Comparison of ENCODE assay signal across 11 cellular contexts in genomic region chr5:9197881-9198260, GRCh38.
DNase-seq lines count a peak whose midpoint lies in the region; ATAC-seq and TF ChIP-seq lines count a peak whose summit lies in the region.
"Had no signal": no experiment of that assay in that cellular context is flagged by ENCODE, and none has a peak within 500 bp of the region (broad histone marks: within the 10 kb centered on the region; RNA-seq: fewer than 3 reads in every experiment).

No MANE protein-coding gene starts in this region.

- H3K4me1 ChIP-seq in hepatocyte (ENCODE audit: insufficient read depth), result no peaks in the 10 kb centered on the region
- H3K4me1 ChIP-seq in naive thymus-derived CD4-positive, alpha-beta T cell (ENCODE audit: control insufficient read depth in 2 of 2, insufficient read depth in 2 of 2, low read length in 2 of 2), result no peaks in the 10 kb centered on the region

- no peak for TF ChIP-seq CTCF in GM13977 (IDR thresholded peaks at IDR 0.05; ENCODE audit: extremely low read depth, insufficient read depth, missing control alignments)
- no peak for TF ChIP-seq CTCF in brain microvascular endothelial cell (IDR thresholded peaks at IDR 0.05; ENCODE audit: low read depth, low read length, missing control alignments)
- TF ChIP-seq CTCF in hepatocyte (IDR thresholded peaks at IDR 0.05; ENCODE audit: poor library complexity), result no peak

- in situ Hi-C loops in GM13977 (cut with MboI; ENCODE audit: low pct_unique_long_range_greater_than_20kb, low sequenced_read_pairs, unreplicated experiment) (no loop called here), brain microvascular endothelial cell (cut with HindIII; ENCODE audit: low pct_ligation_motif_present, low sequenced_read_pairs) (no loop called here)

- no peaks in the 10 kb centered on the region for H3K9me2 ChIP-seq in hepatocyte (replicated peaks; ENCODE audit: insufficient read depth)

- no peak overlapping the region for H2AFZ ChIP-seq in hepatocyte

- H3K36me3 ChIP-seq in brain microvascular endothelial cell (replicated peaks), result no peaks in the 10 kb centered on the region
- H3K36me3 ChIP-seq in hepatocyte (replicated peaks; ENCODE audit: insufficient read depth, low read depth), result no peaks in the 10 kb centered on the region
- H3K36me3 ChIP-seq in naive thymus-derived CD4-positive, alpha-beta T cell (ENCODE audit: control insufficient read depth in 2 of 3, insufficient read depth in 3 of 3, low read length in 3 of 3), result no peaks in the 10 kb centered on the region
- H3K36me3 ChIP-seq: BLaER1 treated with 17β-estradiol and CSF1 and Interleukin-3, amounts not matched to agents 10 nM and 100 nM had no signal

- H3K36me3 Mint-ChIP-seq in activated T-cell treated with anti-CD3 and anti-CD28 coated beads, Interleukin-2, amount 50 U/mL, for 4 hours (ENCODE audit: insufficient read depth), result no peaks in the 10 kb centered on the region
- no peaks in the 10 kb centered on the region for H3K36me3 Mint-ChIP-seq in naive thymus-derived CD4-positive, alpha-beta T cell

- POLR2A ChIA-PET in naive thymus-derived CD4-positive, alpha-beta T cell (lab: Charles Lee), result no interaction called here

- H3K4me2 ChIP-seq in hepatocyte, result no peak overlapping the region

- no peak overlapping the region for H3K4me3 Mint-ChIP-seq in activated T-cell treated with anti-CD3 and anti-CD28 coated beads, Interleukin-2, amount 50 U/mL, for 4 hours
- no peak overlapping the region for H3K4me3 Mint-ChIP-seq in naive thymus-derived CD4-positive, alpha-beta T cell

- WGBS in hepatocyte (ENCODE audit: low lambda C conversion rate, missing lambda C conversion rate), result 38% methylated on average over 1 of the region's 1 CpG

- H3K9me3 ChIP-seq in hepatocyte (ENCODE audit: low read depth), result no peaks in the 10 kb centered on the region
- H3K9me3 ChIP-seq in naive thymus-derived CD4-positive, alpha-beta T cell (ENCODE audit: control insufficient read depth in 2 of 3, low read length in 3 of 3), result no peaks in the 10 kb centered on the region
- H3K9me3 ChIP-seq: BLaER1 treated with 17β-estradiol and CSF1 and Interleukin-3, amounts not matched to agents 10 nM and 100 nM had no signal

- intact Hi-C loops in naive thymus-derived CD4-positive, alpha-beta T cell (cut with micrococcal nuclease), result no loop called here

- H3K27me3 Mint-ChIP-seq in activated T-cell treated with anti-CD3 and anti-CD28 coated beads, Interleukin-2, amount 50 U/mL, for 4 hours (ENCODE audit: low read depth), result no peaks in the 10 kb centered on the region
- H3K27me3 Mint-ChIP-seq in naive thymus-derived CD4-positive, alpha-beta T cell, result peaks cover 0 to 3% (median 0%) of the 10 kb centered on the region in 5 donors

- H3K4me3 ChIP-seq in brain microvascular endothelial cell (ENCODE audit: low read depth, low read length), result no peak overlapping the region
- H3K4me3 ChIP-seq in hepatocyte, result no peak overlapping the region
- no peak overlapping the region for H3K4me3 ChIP-seq in naive thymus-derived CD4-positive, alpha-beta T cell (ENCODE audit: low read length)
- H3K4me3 ChIP-seq: BLaER1 treated with 17β-estradiol and CSF1 and Interleukin-3, amounts not matched to agents 10 nM and 100 nM had no signal

- DNase-seq in GM13977 (ENCODE audit: low spot score), result peak; percentile 60
- DNase-seq in brain microvascular endothelial cell, result peak; percentile 69
- no peak for DNase-seq in NCI-H748 treated with DMSO at 0.1 percent for 48 hours (lab: John Stamatoyannopoulos, UW)
- no peak for DNase-seq in hepatocyte (ENCODE audit: low spot score)
- DNase-seq in activated T-cell treated with anti-CD3 and anti-CD28 coated beads, Interleukin-2, amount 50 U/mL, for 4 hours, result no peak
- DNase-seq in naive thymus-derived CD4-positive, alpha-beta T cell, result no peak
- DNase-seq: GOT3, NCI-H146 had no signal

- H4K20me1 ChIP-seq in hepatocyte (ENCODE audit: insufficient read depth, poor library complexity, severe bottlenecking), result no peaks in the 10 kb centered on the region
- H4K20me1 ChIP-seq: BLaER1 treated with 17β-estradiol and CSF1 and Interleukin-3, amounts not matched to agents 10 nM and 100 nM had no signal

- H3K4me1 Mint-ChIP-seq in activated T-cell treated with anti-CD3 and anti-CD28 coated beads, Interleukin-2, amount 50 U/mL, for 4 hours (ENCODE audit: low read depth), result no peaks in the 10 kb centered on the region
- H3K4me1 Mint-ChIP-seq in naive thymus-derived CD4-positive, alpha-beta T cell, result no peaks in the 10 kb centered on the region

- peak; percentile 84 for ATAC-seq in GM21423 (IDR thresholded peaks at IDR 0.05; ENCODE audit: unreplicated experiment)
- ATAC-seq in HG03135 (IDR thresholded peaks at IDR 0.05; ENCODE audit: unreplicated experiment), result peak; percentile 89
- ATAC-seq in activated T-cell treated with anti-CD3 and anti-CD28 coated beads, Interleukin-2, amount 50 U/mL, for 4 hours, result no peak
- no peak for ATAC-seq in naive thymus-derived CD4-positive, alpha-beta T cell

- H3K79me2 ChIP-seq in hepatocyte, result no peaks in the 10 kb centered on the region

- CTCF ChIA-PET in naive thymus-derived CD4-positive, alpha-beta T cell (lab: Charles Lee), result no interaction called here

- no peaks in the 10 kb centered on the region for H3K9me3 Mint-ChIP-seq in activated T-cell treated with anti-CD3 and anti-CD28 coated beads, Interleukin-2, amount 50 U/mL, for 4 hours
- peaks cover 0 to 7% (median 0%) of the 10 kb centered on the region in 11 donors for H3K9me3 Mint-ChIP-seq in naive thymus-derived CD4-positive, alpha-beta T cell

- no peaks in the 10 kb centered on the region for H3K27me3 ChIP-seq in brain microvascular endothelial cell (replicated peaks)
- no peaks in the 10 kb centered on the region for H3K27me3 ChIP-seq in hepatocyte
- H3K27me3 ChIP-seq in naive thymus-derived CD4-positive, alpha-beta T cell (ENCODE audit: control insufficient read depth in 2 of 2, insufficient read depth in 2 of 2, low read length in 2 of 2), result no peaks in the 10 kb centered on the region
- H3K27me3 ChIP-seq: BLaER1 treated with 17β-estradiol and CSF1 and Interleukin-3, amounts not matched to agents 10 nM and 100 nM had no signal

- no peak overlapping the region for H3K27ac Mint-ChIP-seq in naive thymus-derived CD4-positive, alpha-beta T cell

- H3K27ac ChIP-seq in brain microvascular endothelial cell, result peak overlapping the region; percentile 67
- no peak overlapping the region for H3K27ac ChIP-seq in hepatocyte
- H3K27ac ChIP-seq in naive thymus-derived CD4-positive, alpha-beta T cell (ENCODE audit: low read depth, low read length), result no peak overlapping the region

Comparison
In these comparisons a context has a peak if more than half of its experiments do, and no peak if none do; other contexts are left out.
1. DNase-seq: peak in GM13977 (single experiment) and brain microvascular endothelial cell (single experiment); none in NCI-H748 treated with DMSO at 0.1 percent for 48 hours (single experiment), hepatocyte (single experiment), activated T-cell treated with anti-CD3 and anti-CD28 coated beads, Interleukin-2, amount 50 U/mL, for 4 hours (single experiment) and naive thymus-derived CD4-positive, alpha-beta T cell (0 of 9).
2. ATAC-seq: peak in GM21423 (single experiment) and HG03135 (single experiment); none in activated T-cell treated with anti-CD3 and anti-CD28 coated beads, Interleukin-2, amount 50 U/mL, for 4 hours (0 of 2) and naive thymus-derived CD4-positive, alpha-beta T cell (single experiment).